ENCODE assay signal across 11 cellular contexts in the genomic region with DNA sequence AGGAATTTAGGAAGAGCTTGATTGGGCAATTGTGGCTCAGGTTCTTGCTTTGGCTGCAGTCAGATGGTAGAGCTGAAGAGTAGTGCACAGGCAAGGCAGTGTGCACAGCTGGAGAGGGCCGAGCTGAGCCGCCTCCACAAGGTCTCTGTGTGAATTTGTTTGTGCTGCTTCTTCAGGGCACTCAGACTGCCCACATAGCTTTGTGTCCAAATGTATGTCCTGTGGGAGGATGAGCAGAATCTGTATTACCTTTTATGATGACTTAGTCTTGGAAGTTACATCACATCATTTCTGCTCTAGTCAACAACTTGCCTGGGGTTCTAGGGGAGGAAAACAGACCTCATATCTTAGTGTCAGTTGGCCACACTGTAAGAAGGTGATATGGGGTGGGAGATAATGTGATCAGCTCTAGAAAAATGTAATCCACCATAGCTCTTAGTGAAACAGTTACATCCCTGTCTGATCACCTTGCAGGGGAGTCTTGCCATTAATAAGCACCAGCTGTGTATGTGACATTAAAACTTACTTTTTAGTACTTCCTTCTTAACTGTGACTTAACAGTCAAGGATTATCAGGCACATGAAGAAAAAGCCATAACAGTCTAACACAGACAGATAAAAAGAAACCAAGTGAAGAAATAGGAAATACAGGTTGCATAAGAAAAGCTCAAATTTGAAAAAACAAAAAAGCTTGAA. TPM values are rescaled to one million over a fixed set of nuclear protein-coding genes. Genes with fewer than 3 reads are reported as not detected.
A peak's percentile ranks its signal among the peaks of the same experiment; 100 is the strongest.
DNase-seq lines count a peak whose midpoint lies in the region; ATAC-seq and TF ChIP-seq lines count a peak whose summit lies in the region.
"Had no signal": no experiment of that assay in that cellular context is flagged by ENCODE, and none has a peak within 500 bp of the region (broad histone marks: within the 10 kb centered on the region; RNA-seq: fewer than 3 reads in every experiment).

No MANE protein-coding gene starts in this region.

- peak overlapping the region; percentile 17 for H3K27ac Mint-ChIP-seq in activated CD8-positive, alpha-beta T cell treated with anti-CD3 and anti-CD28 coated beads for 36 hours
- H3K27ac Mint-ChIP-seq in activated CD8-positive, alpha-beta T cell treated with anti-CD3 and anti-CD28 coated beads, Interleukin-2, amount 10 ng/mL, durations not matched to agents 7 days and 5 days, result no peak overlapping the region

- peaks cover 45% of the 10 kb centered on the region for H3K4me1 Mint-ChIP-seq in activated CD8-positive, alpha-beta T cell treated with anti-CD3 and anti-CD28 coated beads for 36 hours (ENCODE audit: low read depth)
- H3K4me1 Mint-ChIP-seq in activated CD8-positive, alpha-beta T cell treated with anti-CD3 and anti-CD28 coated beads, Interleukin-2, amount 10 ng/mL, durations not matched to agents 7 days and 5 days (ENCODE audit: low read depth), result peaks cover 32% of the 10 kb centered on the region

- POLR2A ChIA-PET in activated CD8-positive, alpha-beta T cell treated with anti-CD3 and anti-CD28 coated beads for 36 hours (lab: Charles Lee), result no interaction called here
- POLR2A ChIA-PET in activated CD8-positive, alpha-beta T cell treated with anti-CD3 and anti-CD28 coated beads, Interleukin-2, amount 10 ng/mL, durations not matched to agents 7 days and 5 days (lab: Charles Lee), result no interaction called here

- ATAC-seq in activated CD8-positive, alpha-beta T cell treated with anti-CD3 and anti-CD28 coated beads for 36 hours, result peak; percentile 49
- ATAC-seq in activated CD8-positive, alpha-beta T cell treated with anti-CD3 and anti-CD28 coated beads, Interleukin-2, amount 10 ng/mL, durations not matched to agents 7 days and 5 days, result no peak
- ATAC-seq in stimulated activated naive CD8-positive, alpha-beta T cell treated with anti-CD3 and anti-CD28 coated beads, Interleukin-15, Interleukin-2, amounts not matched to agents 100 U/mL and 50 U/mL, for 24 hours, result peak; percentile 43
- ATAC-seq in HG03565 (IDR thresholded peaks at IDR 0.05; ENCODE audit: unreplicated experiment) (no peak), GM18861 (IDR thresholded peaks at IDR 0.05; ENCODE audit: unreplicated experiment) (no peak)

- intact Hi-C loops in activated CD8-positive, alpha-beta T cell treated with anti-CD3 and anti-CD28 coated beads for 36 hours (cut with micrococcal nuclease), result no loop called here

- CTCF ChIA-PET in activated CD8-positive, alpha-beta T cell treated with anti-CD3 and anti-CD28 coated beads for 36 hours (lab: Charles Lee), result interaction anchor here (0.7 to 1.6 kb wide), 5 partner anchors 13 to 121 kb away, joined by 3 to 7 read pairs (median 4); no protein-coding TSS in a partner anchor
- CTCF ChIA-PET in activated CD8-positive, alpha-beta T cell treated with anti-CD3 and anti-CD28 coated beads, Interleukin-2, amount 10 ng/mL, durations not matched to agents 7 days and 5 days (lab: Charles Lee), result interaction anchor here (0.7 to 1.5 kb wide), 4 partner anchors 9 to 166 kb away, joined by 3 to 7 read pairs (median 4); no protein-coding TSS in a partner anchor

- no peak for DNase-seq in activated CD8-positive, alpha-beta T cell treated with anti-CD3 and anti-CD28 coated beads for 36 hours
- DNase-seq in activated CD8-positive, alpha-beta T cell treated with anti-CD3 and anti-CD28 coated beads, Interleukin-2, amount 10 ng/mL, durations not matched to agents 7 days and 5 days, result no peak
- DNase-seq in OCI-M1 (lab: John Stamatoyannopoulos, UW) (peak; percentile 88), erythroblast (lab: John Stamatoyannopoulos, UW) (peak; percentile 88 to 95), NCI-H345 treated with DMSO at 0.1 percent for 48 hours (lab: John Stamatoyannopoulos, UW; ENCODE audit: unreplicated experiment) (no peak)
- no peak for DNase-seq in stimulated activated naive CD8-positive, alpha-beta T cell treated with anti-CD3 and anti-CD28 coated beads, Interleukin-15, Interleukin-2, amounts not matched to agents 100 U/mL and 50 U/mL, for 24 hours
- DNase-seq: Kasumi-1, NCI-H2227 treated with DMSO at 0.1 percent for 48 hours, SK-N-SH had no signal

- no peak for TF ChIP-seq CTCF in activated CD8-positive, alpha-beta T cell treated with anti-CD3 and anti-CD28 coated beads for 36 hours (IDR thresholded peaks at IDR 0.05)

- H3K36me3 Mint-ChIP-seq in activated CD8-positive, alpha-beta T cell treated with anti-CD3 and anti-CD28 coated beads for 36 hours (ENCODE audit: low read depth), result no peaks in the 10 kb centered on the region
- peaks cover 5% of the 10 kb centered on the region for H3K36me3 Mint-ChIP-seq in activated CD8-positive, alpha-beta T cell treated with anti-CD3 and anti-CD28 coated beads, Interleukin-2, amount 10 ng/mL, durations not matched to agents 7 days and 5 days (ENCODE audit: low read depth)

- no peaks in the 10 kb centered on the region for H3K9me3 Mint-ChIP-seq in activated CD8-positive, alpha-beta T cell treated with anti-CD3 and anti-CD28 coated beads for 36 hours
- no peaks in the 10 kb centered on the region for H3K9me3 Mint-ChIP-seq in activated CD8-positive, alpha-beta T cell treated with anti-CD3 and anti-CD28 coated beads, Interleukin-2, amount 10 ng/mL, durations not matched to agents 7 days and 5 days (ENCODE audit: insufficient read depth)

- peak; percentile 49 for TF ChIP-seq POLR2A in erythroblast (IDR thresholded peaks at IDR 0.05; ENCODE audit: low read length)

- H3K27me3 Mint-ChIP-seq in activated CD8-positive, alpha-beta T cell treated with anti-CD3 and anti-CD28 coated beads for 36 hours, result no peaks in the 10 kb centered on the region
- no peaks in the 10 kb centered on the region for H3K27me3 Mint-ChIP-seq in activated CD8-positive, alpha-beta T cell treated with anti-CD3 and anti-CD28 coated beads, Interleukin-2, amount 10 ng/mL, durations not matched to agents 7 days and 5 days (ENCODE audit: low read depth)

- no peak overlapping the region for H3K4me3 Mint-ChIP-seq in activated CD8-positive, alpha-beta T cell treated with anti-CD3 and anti-CD28 coated beads for 36 hours
- no peak overlapping the region for H3K4me3 Mint-ChIP-seq in activated CD8-positive, alpha-beta T cell treated with anti-CD3 and anti-CD28 coated beads, Interleukin-2, amount 10 ng/mL, durations not matched to agents 7 days and 5 days

RNA-seq across cellular contexts. Expression of a gene that starts 53.4 kb away (rescaled TPM):
- total RNA-seq in activated CD8-positive, alpha-beta T cell treated with anti-CD3 and anti-CD28 coated beads for 36 hours, result 10 to 100 TPM; 16.1 to 16.2 TPM
- 10 to 100 TPM; 22.4 to 24.7 TPM for total RNA-seq in activated CD8-positive, alpha-beta T cell treated with anti-CD3 and anti-CD28 coated beads, Interleukin-2, amount 10 ng/mL, durations not matched to agents 7 days and 5 days

Comparison
In these comparisons a context has a peak if more than half of its experiments do, and no peak if none do; other contexts are left out.
1. ATAC-seq: peak in activated CD8-positive, alpha-beta T cell treated with anti-CD3 and anti-CD28 coated beads for 36 hours (single experiment) and stimulated activated naive CD8-positive, alpha-beta T cell treated with anti-CD3 and anti-CD28 coated beads, Interleukin-15, Interleukin-2, amounts not matched to agents 100 U/mL and 50 U/mL, for 24 hours (single experiment); none in activated CD8-positive, alpha-beta T cell treated with anti-CD3 and anti-CD28 coated beads, Interleukin-2, amount 10 ng/mL, durations not matched to agents 7 days and 5 days (single experiment), HG03565 (single experiment) and GM18861 (single experiment).
2. DNase-seq: peak in OCI-M1 (single experiment) and erythroblast (2 of 2); none in activated CD8-positive, alpha-beta T cell treated with anti-CD3 and anti-CD28 coated beads for 36 hours (single experiment), activated CD8-positive, alpha-beta T cell treated with anti-CD3 and anti-CD28 coated beads, Interleukin-2, amount 10 ng/mL, durations not matched to agents 7 days and 5 days (single experiment), stimulated activated naive CD8-positive, alpha-beta T cell treated with anti-CD3 and anti-CD28 coated beads, Interleukin-15, Interleukin-2, amounts not matched to agents 100 U/mL and 50 U/mL, for 24 hours (single experiment) and NCI-H345 treated with DMSO at 0.1 percent for 48 hours (single experiment).